18 cellular contexts compared by ENCODE assay signal in the genomic region with DNA sequence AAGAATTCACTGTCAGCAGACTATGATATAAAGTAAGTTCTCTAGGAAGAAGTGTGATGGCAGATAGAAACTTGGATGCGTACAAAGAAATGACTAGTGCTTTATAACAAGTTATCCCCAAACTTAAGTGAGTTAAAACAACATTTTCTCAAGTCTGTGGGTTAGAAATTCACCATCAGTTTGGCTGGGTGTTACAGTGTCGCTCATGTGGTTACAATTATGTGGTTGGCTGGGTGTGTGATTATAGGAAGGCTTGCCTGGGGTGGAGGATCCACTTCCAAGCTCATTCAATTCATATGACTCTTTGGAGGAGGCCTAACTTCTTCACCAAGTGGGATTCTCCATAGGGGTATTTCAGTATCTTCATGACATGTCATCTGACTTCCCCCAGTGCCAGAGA.
"Had no signal": no experiment of that assay in that cellular context is flagged by ENCODE, and none has a peak within 500 bp of the region (broad histone marks: within the 10 kb centered on the region; RNA-seq: fewer than 3 reads in every experiment).

No MANE protein-coding gene starts in this region.

- H3K36me3 ChIP-seq: MG63 had no signal

- ATAC-seq: Panc1 had no signal

- H3K4me3 ChIP-seq: MG63 had no signal

- DNase-seq: KBM-7, MG63, NCI-H1092, NCI-H1105 treated with DMSO at 0.1 percent for 48 hours, NCI-H1417 treated with DMSO at 0.1 percent for 48 hours, NCI-H146, NCI-H1694 treated with DMSO at 0.1 percent for 48 hours, NCI-H1930, NCI-H2081, NCI-H2107, NCI-H2227 treated with DMSO at 0.1 percent for 48 hours, NCI-H524, NCI-H526 treated with DMSO at 0.1 percent for 48 hours, NCI-H748 treated with DMSO at 0.1 percent for 48 hours, SHP77, SK-N-SH had no signal

- H3K27me3 ChIP-seq: MG63 had no signal

- H3K27ac ChIP-seq: RWPE1 had no signal
